ENCODE assay signal across 18 cellular contexts in the genomic region with DNA sequence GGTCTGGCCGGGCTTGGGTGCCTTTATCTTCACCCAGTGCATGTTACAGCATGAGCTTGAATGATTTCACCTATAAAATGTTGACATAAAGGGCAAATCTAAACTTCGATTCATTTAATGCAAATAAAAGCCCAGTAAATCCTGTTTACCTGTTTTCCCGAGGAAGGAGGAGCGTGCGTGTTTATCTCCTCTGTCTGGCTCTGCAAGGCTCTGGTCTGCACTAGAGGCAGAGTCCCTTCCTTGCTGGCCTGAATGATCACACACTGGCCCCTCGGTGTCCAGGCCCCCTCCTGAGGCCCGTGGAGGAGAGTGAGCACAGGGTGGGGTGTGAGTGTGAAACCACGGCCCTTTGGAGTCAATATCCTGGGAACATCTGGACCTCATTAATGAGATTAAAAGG.
A peak's percentile ranks its signal among the peaks of the same experiment; 100 is the strongest.
DNase-seq lines count a peak whose midpoint lies in the region; ATAC-seq, FAIRE-seq and TF ChIP-seq lines count a peak whose summit lies in the region.
"Had no signal": no experiment of that assay in that cellular context is flagged by ENCODE, and none has a peak within 500 bp of the region (broad histone marks: within the 10 kb centered on the region; RNA-seq: fewer than 3 reads in every experiment).

No MANE protein-coding gene starts in this region.

- no peak for TF ChIP-seq CTCF in D721Med (IDR thresholded peaks at IDR 0.05; ENCODE audit: insufficient read depth, missing control alignments)
- TF ChIP-seq CTCF in IMR-90 (conservative IDR thresholded peaks at IDR 0.05; ENCODE audit: low read depth, low read length): no peak

- H2BK5ac ChIP-seq in IMR-90 (ENCODE audit: low read depth, low read length, poor library complexity, severe bottlenecking) (no peak overlapping the region), mesenchymal stem cell (ENCODE audit: low read depth, low read length, poor library complexity, severe bottlenecking) (no peak overlapping the region)

- H2BK120ac ChIP-seq in IMR-90 (ENCODE audit: low read depth, low read length): peak overlapping the region; percentile 15; the same call in 1 of the 2 replicates
- no peak overlapping the region for H2BK120ac ChIP-seq in mesenchymal stem cell (ENCODE audit: low read depth, low read length)

- no peak overlapping the region for H3K4me3 Mint-ChIP-seq in stimulated activated naive B cell treated with anti-CD40 and anti-IgM and Interleukin-4, amounts not matched to agents 10 μg/mL and 1 μg/mL and 100 μg/mL, for 72 hours
- H3K4me3 Mint-ChIP-seq: CD14-positive monocyte; CD8-positive, alpha-beta T cell; HFFc6 had no signal

- H4K91ac ChIP-seq in IMR-90 (ENCODE audit: insufficient read depth, low read depth, low read length): peak overlapping the region; percentile 19; the same call in 1 of the 2 replicates
- H4K91ac ChIP-seq in mesenchymal stem cell (ENCODE audit: low read length): no peak overlapping the region

- H2BK20ac ChIP-seq in IMR-90 (ENCODE audit: low read depth, low read length): no peak overlapping the region

- H3K4me1 ChIP-seq in IMR-90 (ENCODE audit: control insufficient read depth, insufficient read depth, low read length): peaks cover 8% of the 10 kb centered on the region; the same call in 1 of the 2 replicates
- H3K4me1 ChIP-seq in mesenchymal stem cell (ENCODE audit: control insufficient read depth, insufficient read depth, low read depth, low read length): peaks cover 6% of the 10 kb centered on the region
- H3K4me1 ChIP-seq: BE2C, HAP-1 had no signal

- H3K18ac ChIP-seq in IMR-90 (ENCODE audit: low read depth, low read length) (no peak overlapping the region), mesenchymal stem cell (ENCODE audit: low read depth in 1 of 2, low read length in 2 of 2) (peak overlapping the region in 1 of 2 experiments; percentile 34)

- no peak overlapping the region for H4K8ac ChIP-seq in IMR-90 (ENCODE audit: low read depth in 2 of 2, low read length in 2 of 2)
- peak overlapping the region; percentile 77 for H4K8ac ChIP-seq in mesenchymal stem cell (ENCODE audit: low read length)

- H3K27ac Mint-ChIP-seq in stimulated activated naive B cell treated with anti-CD40 and anti-IgM and Interleukin-4, amounts not matched to agents 10 μg/mL and 1 μg/mL and 100 μg/mL, for 72 hours: peak overlapping the region; percentile 56
- H3K27ac Mint-ChIP-seq: CD14-positive monocyte; CD8-positive, alpha-beta T cell; HFFc6 had no signal

- intact Hi-C loops in IMR-90 (cut with micrococcal nuclease): no loop called here

- in situ Hi-C loops in IMR-90 (cut with MboI; ENCODE audit: low sequenced_read_pairs): no loop called here

- no peak overlapping the region for H2BK12ac ChIP-seq in mesenchymal stem cell (ENCODE audit: low read length in 2 of 2)

- H2BK15ac ChIP-seq in IMR-90 (ENCODE audit: low read depth, low read length) (0 out of 3 replicates have a peak overlapping the region, but pooled peaks have one; percentile 71), mesenchymal stem cell (ENCODE audit: low read depth, poor library complexity, severe bottlenecking) (no peak overlapping the region)

- H3K79me1 ChIP-seq in IMR-90 (ENCODE audit: low read depth in 1 of 2, low read length in 2 of 2) (no peaks in the 10 kb centered on the region), mesenchymal stem cell (replicated peaks; ENCODE audit: low read length, poor library complexity, severe bottlenecking) (no peaks in the 10 kb centered on the region)

- peaks cover 9% of the 10 kb centered on the region for H3K9me1 ChIP-seq in IMR-90 (ENCODE audit: insufficient read depth, low read length)

- H3K27ac ChIP-seq in IMR-90 (ENCODE audit: insufficient read depth, low read length) (no peak overlapping the region), mesenchymal stem cell (ENCODE audit: low read length, poor library complexity, severe bottlenecking) (no peak overlapping the region)
- H3K27ac ChIP-seq: A549, HL-60 had no signal

- ATAC-seq in IMR-90 (ENCODE audit: low read depth) (no peak), GM19452 (IDR thresholded peaks at IDR 0.05; ENCODE audit: unreplicated experiment) (no peak)
- no peak for ATAC-seq in stimulated activated naive B cell treated with anti-CD40 and anti-IgM and Interleukin-4, amounts not matched to agents 10 μg/mL and 1 μg/mL and 100 μg/mL, for 72 hours (replicated peaks)
- ATAC-seq: A549; CD8-positive, alpha-beta T cell had no signal

- dilution Hi-C loops in IMR-90 (cut with HindIII; ENCODE audit: low sequenced_read_pairs, unreplicated experiment): no loop called here

- 95% methylated on average over 3 of the region's 8 CpGs; no CpG with 5 or more reads in 1 of the 2 experiments for WGBS in IMR-90 (ENCODE audit: extremely low coverage in 2 of 2, insufficient read length in 1 of 2), 2 experiments
- WGBS in mesenchymal stem cell: 68% methylated on average over 7 of the region's 8 CpGs

- POLR2A ChIA-PET in IMR-90 (lab: Charles Lee; ENCODE audit: unreplicated experiment): no interaction called here

- BruUV-seq in IMR-90 (replicated peaks; lab: Mats Ljungman, UMichigan): no TSS peak

- no peak overlapping the region for H3K4me2 ChIP-seq in IMR-90 (ENCODE audit: low read depth, low read length)
- H3K4me2 ChIP-seq in mesenchymal stem cell (ENCODE audit: low read length, poor library complexity, severe bottlenecking): no peak overlapping the region
- H3K4me2 ChIP-seq: A549 had no signal

- no peak overlapping the region for H2AK9ac ChIP-seq in IMR-90 (replicated peaks; ENCODE audit: low read depth, low read length, poor library complexity)

- FAIRE-seq in D721Med (lab: Jason Lieb, UNC): no peak
- FAIRE-seq: A549, GM19239, H1 had no signal

- H4K20me1 ChIP-seq in IMR-90 (ENCODE audit: insufficient read depth, low read length): no peaks in the 10 kb centered on the region

- H3K9me3 ChIP-seq in IMR-90 (ENCODE audit: control insufficient read depth, insufficient read depth, low read length) (peaks cover 3% of the 10 kb centered on the region; the same call in 1 of the 2 replicates), mesenchymal stem cell (ENCODE audit: control insufficient read depth, low read length) (peaks cover 5% of the 10 kb centered on the region)
- H3K9me3 ChIP-seq: BE2C, HAP-1 had no signal

- H3K9me3 Mint-ChIP-seq in stimulated activated naive B cell treated with anti-CD40 and anti-IgM and Interleukin-4, amounts not matched to agents 10 μg/mL and 1 μg/mL and 100 μg/mL, for 72 hours: no peaks in the 10 kb centered on the region
- H3K9me3 Mint-ChIP-seq: CD8-positive, alpha-beta T cell; HFFc6 had no signal

- H4K5ac ChIP-seq in IMR-90 (ENCODE audit: low read depth, low read length): no peak overlapping the region; the same call in 1 of the 2 replicates

- no peaks in the 10 kb centered on the region for H3K27me3 Mint-ChIP-seq in stimulated activated naive B cell treated with anti-CD40 and anti-IgM and Interleukin-4, amounts not matched to agents 10 μg/mL and 1 μg/mL and 100 μg/mL, for 72 hours

- H3K23ac ChIP-seq in IMR-90 (ENCODE audit: low read depth, low read length): no peak overlapping the region
- H3K23ac ChIP-seq in mesenchymal stem cell (ENCODE audit: low read length in 2 of 2): no peak overlapping the region

- no peak overlapping the region for H2AFZ ChIP-seq in IMR-90 (replicated peaks; ENCODE audit: low read length, poor library complexity)
- H2AFZ ChIP-seq in mesenchymal stem cell (ENCODE audit: low read depth, low read length): no peak overlapping the region

- CTCF ChIA-PET in IMR-90 (lab: Yijun Ruan, JAX): no interaction called here

- DNase-seq in D721Med (ENCODE audit: insufficient read length, low spot score) (peak; percentile 37), IMR-90 (no peak), mesenchymal stem cell (no peak), NCI-H510A treated with DMSO at 0.1 percent for 48 hours (lab: John Stamatoyannopoulos, UW) (no peak)
- DNase-seq in stimulated activated naive B cell treated with anti-CD40 and anti-IgM and Interleukin-4, amounts not matched to agents 10 μg/mL and 1 μg/mL and 100 μg/mL, for 72 hours: no peak
- DNase-seq: BE2C; CD8-positive, alpha-beta T cell; COR-L47; DND-41; GDM1; HFFc6 had no signal

- no peak for TF ChIP-seq RAD21 in IMR-90 (IDR thresholded peaks at IDR 0.05; ENCODE audit: low read length)

- H3K9ac ChIP-seq in IMR-90 (ENCODE audit: low read depth, low read length) (no peak overlapping the region), mesenchymal stem cell (ENCODE audit: low read length) (no peak overlapping the region)

- peaks cover 2% of the 10 kb centered on the region; the same call in 1 of the 2 replicates for H3K27me3 ChIP-seq in IMR-90 (ENCODE audit: control insufficient read depth, insufficient read depth, low read length)
- H3K27me3 ChIP-seq in mesenchymal stem cell (ENCODE audit: control insufficient read depth in 1 of 2, insufficient read depth in 1 of 2, low read length in 2 of 2): no peaks in the 10 kb centered on the region
- H3K27me3 ChIP-seq: BE2C had no signal

- H3K4me1 Mint-ChIP-seq in stimulated activated naive B cell treated with anti-CD40 and anti-IgM and Interleukin-4, amounts not matched to agents 10 μg/mL and 1 μg/mL and 100 μg/mL, for 72 hours: peaks cover 18 to 41% of the 10 kb centered on the region in 2 donors

- H3K36me3 ChIP-seq in IMR-90 (ENCODE audit: control insufficient read depth, insufficient read depth, low read length): no peaks in the 10 kb centered on the region
- H3K36me3 ChIP-seq in mesenchymal stem cell (ENCODE audit: control insufficient read depth in 1 of 2, insufficient read depth in 2 of 2, low read depth in 1 of 2, low read length in 2 of 2): peaks cover 0 to 3% of the 10 kb centered on the region in 2 experiments
- H3K36me3 ChIP-seq: BE2C, HAP-1 had no signal

- H3K36me3 Mint-ChIP-seq in stimulated activated naive B cell treated with anti-CD40 and anti-IgM and Interleukin-4, amounts not matched to agents 10 μg/mL and 1 μg/mL and 100 μg/mL, for 72 hours: peaks cover 15 to 23% of the 10 kb centered on the region in 2 donors

- H3K4ac ChIP-seq in IMR-90 (ENCODE audit: low read depth, low read length) (no peak overlapping the region; the same call in 1 of the 2 replicates), mesenchymal stem cell (ENCODE audit: low read depth in 1 of 2, low read length in 2 of 2) (no peak overlapping the region)

- H3K4me3 ChIP-seq in IMR-90 (ENCODE audit: insufficient read depth, low read depth, low read length) (no peak overlapping the region), mesenchymal stem cell (ENCODE audit: insufficient read depth in 1 of 2, low read depth in 1 of 2, low read length in 2 of 2) (no peak overlapping the region)
- H3K4me3 ChIP-seq: A549, HAP-1 had no signal

- no peak overlapping the region for H3K56ac ChIP-seq in IMR-90 (ENCODE audit: extremely low read depth, insufficient read depth, low read length)

- no peak for TF ChIP-seq POLR2A in IMR-90 (IDR thresholded peaks at IDR 0.05; ENCODE audit: low read depth, low read length)

- 0 out of 2 replicates have a peak overlapping the region, but pooled peaks have one; percentile 0 for H2AK5ac ChIP-seq in IMR-90 (ENCODE audit: low read depth, low read length)
- H2AK5ac ChIP-seq in mesenchymal stem cell (ENCODE audit: low read length, severe bottlenecking): no peak overlapping the region

- H3K14ac ChIP-seq in IMR-90 (replicated peaks; ENCODE audit: low read depth, low read length) (no peak overlapping the region), mesenchymal stem cell (ENCODE audit: low read length in 2 of 2) (no peak overlapping the region)

TF ChIP-seq in IMR-90, 13 proteins besides CTCF, POLR2A, EP300 and RAD21 (continues in another document):
- no peak for TF ChIP-seq CHD1 (IDR thresholded peaks at IDR 0.05; ENCODE audit: low read depth, low read length)
